8 cellular contexts compared by ENCODE assay signal in the genomic region with DNA sequence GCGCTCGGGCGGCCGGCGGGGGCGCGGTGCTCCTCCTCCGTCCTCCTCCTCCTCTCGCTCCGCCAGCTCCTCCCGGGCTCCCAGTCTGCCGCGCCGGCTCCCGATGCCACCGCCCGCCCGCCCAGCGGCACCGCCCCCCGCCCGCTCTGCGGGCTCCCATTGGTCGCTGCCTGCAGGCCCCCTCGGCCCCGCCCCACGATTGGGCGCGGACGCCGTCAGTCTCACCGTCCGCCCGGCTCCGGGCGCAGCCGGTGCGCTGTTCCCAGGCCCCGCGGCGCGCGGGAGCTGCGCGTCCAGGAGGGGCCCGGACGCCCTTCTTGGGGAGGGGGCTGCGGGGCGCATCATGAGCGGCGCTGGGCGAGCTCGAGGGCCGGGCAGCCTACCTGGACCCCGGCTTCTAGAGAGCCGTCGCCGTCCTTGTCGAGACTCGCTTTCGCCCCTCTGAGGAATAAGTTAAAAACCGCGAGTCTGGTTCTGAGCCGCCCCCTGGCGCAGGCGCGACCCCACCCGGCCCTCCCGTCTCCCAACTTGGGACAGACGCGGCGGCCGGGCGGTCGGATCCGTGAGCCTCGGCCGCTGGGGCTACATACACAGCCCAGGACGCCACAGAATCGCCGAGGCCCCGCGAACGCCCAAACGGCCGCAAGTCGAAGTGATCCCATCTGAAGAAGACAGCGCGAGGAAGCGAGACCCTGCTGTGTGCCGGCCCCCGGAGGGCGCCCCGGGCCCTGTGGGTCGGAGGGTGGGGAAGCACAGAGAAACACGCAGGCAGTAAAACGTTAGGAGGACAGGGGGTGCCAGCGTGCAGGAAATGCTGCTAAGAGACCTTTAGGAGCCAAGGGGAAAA. TPM values are rescaled to one million over a fixed set of nuclear protein-coding genes. Genes with fewer than 3 reads are reported as not detected.
DNase-seq lines count a peak whose midpoint lies in the region; ATAC-seq and TF ChIP-seq lines count a peak whose summit lies in the region.

A gene with protein sequence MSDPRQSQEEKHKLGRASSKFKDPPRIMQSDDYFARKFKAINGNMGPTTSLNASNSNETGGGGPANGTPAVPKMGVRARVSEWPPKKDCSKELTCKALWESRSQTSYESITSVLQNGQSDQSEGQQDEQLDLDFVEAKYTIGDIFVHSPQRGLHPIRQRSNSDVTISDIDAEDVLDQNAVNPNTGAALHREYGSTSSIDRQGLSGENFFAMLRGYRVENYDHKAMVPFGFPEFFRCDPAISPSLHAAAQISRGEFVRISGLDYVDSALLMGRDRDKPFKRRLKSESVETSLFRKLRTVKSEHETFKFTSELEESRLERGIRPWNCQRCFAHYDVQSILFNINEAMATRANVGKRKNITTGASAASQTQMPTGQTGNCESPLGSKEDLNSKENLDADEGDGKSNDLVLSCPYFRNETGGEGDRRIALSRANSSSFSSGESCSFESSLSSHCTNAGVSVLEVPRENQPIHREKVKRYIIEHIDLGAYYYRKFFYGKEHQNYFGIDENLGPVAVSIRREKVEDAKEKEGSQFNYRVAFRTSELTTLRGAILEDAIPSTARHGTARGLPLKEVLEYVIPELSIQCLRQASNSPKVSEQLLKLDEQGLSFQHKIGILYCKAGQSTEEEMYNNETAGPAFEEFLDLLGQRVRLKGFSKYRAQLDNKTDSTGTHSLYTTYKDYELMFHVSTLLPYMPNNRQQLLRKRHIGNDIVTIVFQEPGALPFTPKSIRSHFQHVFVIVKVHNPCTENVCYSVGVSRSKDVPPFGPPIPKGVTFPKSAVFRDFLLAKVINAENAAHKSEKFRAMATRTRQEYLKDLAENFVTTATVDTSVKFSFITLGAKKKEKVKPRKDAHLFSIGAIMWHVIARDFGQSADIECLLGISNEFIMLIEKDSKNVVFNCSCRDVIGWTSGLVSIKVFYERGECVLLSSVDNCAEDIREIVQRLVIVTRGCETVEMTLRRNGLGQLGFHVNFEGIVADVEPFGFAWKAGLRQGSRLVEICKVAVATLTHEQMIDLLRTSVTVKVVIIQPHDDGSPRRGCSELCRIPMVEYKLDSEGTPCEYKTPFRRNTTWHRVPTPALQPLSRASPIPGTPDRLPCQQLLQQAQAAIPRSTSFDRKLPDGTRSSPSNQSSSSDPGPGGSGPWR (N-terminal part only) (minus strand): TSS at position 87 of the 847 bp plus-strand sequence. CDS start 114,794 bp downstream, outside the sequence.

- H3K79me2 ChIP-seq in KMS-11 (ENCODE audit: insufficient read depth, low read depth): no peaks in the 10 kb centered on the region

- H3K4me1 Mint-ChIP-seq in neural crest cell: peaks cover 40% of the 10 kb centered on the region
- H3K4me1 Mint-ChIP-seq in stimulated activated naive CD8-positive, alpha-beta T cell treated with anti-CD3 and anti-CD28 coated beads, Interleukin-15, amount 100 ng/mL, for 72 hours: peaks cover 34% of the 10 kb centered on the region

- H3K9ac ChIP-seq in KMS-11: peak within 1 kb of the TSS; percentile 15; the same call in 1 of the 2 replicates

- no peaks in the 10 kb centered on the region for H4K20me1 ChIP-seq in KMS-11 (ENCODE audit: insufficient read depth)

- no peak within 1 kb of the TSS for H3K27ac ChIP-seq in KMS-11

- H2AFZ ChIP-seq in KMS-11 (ENCODE audit: low read depth): peak within 1 kb of the TSS; percentile 91

- no peaks in the 10 kb centered on the region for H3K36me3 Mint-ChIP-seq in neural crest cell (ENCODE audit: low read depth)

- no peaks in the 10 kb centered on the region for H3K9me3 Mint-ChIP-seq in neural crest cell
- H3K9me3 Mint-ChIP-seq in stimulated activated naive CD8-positive, alpha-beta T cell treated with anti-CD3 and anti-CD28 coated beads, Interleukin-15, amount 100 ng/mL, for 72 hours: no peaks in the 10 kb centered on the region

- no peaks in the 10 kb centered on the region for H3K27me3 ChIP-seq in KMS-11 (ENCODE audit: insufficient read depth, low read depth)

- DNase-seq in DMS53 treated with DMSO at 0.1 percent for 48 hours (lab: John Stamatoyannopoulos, UW; ENCODE audit: unreplicated experiment): peak; percentile 84
- DNase-seq in RPMI8226: peak; percentile 96
- peak; percentile 84 for DNase-seq in activated effector memory CD4-positive, alpha-beta T cell treated with Interleukin-2 at 50 U/mL for 16 hours
- peak; percentile 92 for DNase-seq in fibroblast of villous mesenchyme (ENCODE audit: low read depth)
- DNase-seq in neural crest cell (ENCODE audit: low read depth, low spot score): peak; percentile 93
- peak; percentile 89 for DNase-seq in stimulated activated naive CD8-positive, alpha-beta T cell treated with anti-CD3 and anti-CD28 coated beads, Interleukin-15, amount 100 ng/mL, for 72 hours

- peak; percentile 98 for ATAC-seq in GM21825 (IDR thresholded peaks at IDR 0.05; ENCODE audit: unreplicated experiment)
- ATAC-seq in stimulated activated naive CD8-positive, alpha-beta T cell treated with anti-CD3 and anti-CD28 coated beads, Interleukin-15, amount 100 ng/mL, for 72 hours: peak; percentile 95

- H3K4me3 Mint-ChIP-seq in neural crest cell: peak within 1 kb of the TSS; percentile 95
- peak within 1 kb of the TSS; percentile 94 for H3K4me3 Mint-ChIP-seq in stimulated activated naive CD8-positive, alpha-beta T cell treated with anti-CD3 and anti-CD28 coated beads, Interleukin-15, amount 100 ng/mL, for 72 hours

- H3K36me3 ChIP-seq in KMS-11 (ENCODE audit: insufficient read depth): no peaks in the 10 kb centered on the region

- peak; percentile 63 for TF ChIP-seq CTCF in KMS-11 (conservative IDR thresholded peaks at IDR 0.05; ENCODE audit: low read depth, low read length)
- TF ChIP-seq CTCF in fibroblast of villous mesenchyme (IDR thresholded peaks at IDR 0.05; ENCODE audit: insufficient read depth, low read depth, low read length): peak; percentile 53
- TF ChIP-seq CTCF in neural crest cell (conservative IDR thresholded peaks at IDR 0.05): peak; percentile 67

- H3K4me3 ChIP-seq in KMS-11 (IDR thresholded peaks at IDR 0.05; ENCODE audit: insufficient read depth, low read depth, low read length) (peak within 1 kb of the TSS; percentile 61), fibroblast of villous mesenchyme (ENCODE audit: low read depth, low read length) (peak within 1 kb of the TSS; percentile 71)

- peak within 1 kb of the TSS; percentile 79 for H3K27ac Mint-ChIP-seq in neural crest cell (ENCODE audit: unreplicated experiment)
- H3K27ac Mint-ChIP-seq in stimulated activated naive CD8-positive, alpha-beta T cell treated with anti-CD3 and anti-CD28 coated beads, Interleukin-15, amount 100 ng/mL, for 72 hours: peak within 1 kb of the TSS; percentile 81 to 95

- H3K4me2 ChIP-seq in KMS-11: peak within 1 kb of the TSS; percentile 75

- peaks cover 7% of the 10 kb centered on the region for H3K4me1 ChIP-seq in KMS-11 (ENCODE audit: low read depth, poor library complexity, severe bottlenecking)

- H3K27me3 Mint-ChIP-seq in neural crest cell (ENCODE audit: low read depth): no peaks in the 10 kb centered on the region
- peaks cover 39% of the 10 kb centered on the region for H3K27me3 Mint-ChIP-seq in stimulated activated naive CD8-positive, alpha-beta T cell treated with anti-CD3 and anti-CD28 coated beads, Interleukin-15, amount 100 ng/mL, for 72 hours

RNA-seq across cellular contexts. Expression of the gene that starts here (rescaled TPM):
- total RNA-seq in fibroblast of villous mesenchyme (5.6 and 6.1 TPM in 2 replicates), neural crest cell (34.5 and 38.7 TPM in 2 replicates)
